1 cellular context compared by ENCODE assay signal in the genomic region with DNA sequence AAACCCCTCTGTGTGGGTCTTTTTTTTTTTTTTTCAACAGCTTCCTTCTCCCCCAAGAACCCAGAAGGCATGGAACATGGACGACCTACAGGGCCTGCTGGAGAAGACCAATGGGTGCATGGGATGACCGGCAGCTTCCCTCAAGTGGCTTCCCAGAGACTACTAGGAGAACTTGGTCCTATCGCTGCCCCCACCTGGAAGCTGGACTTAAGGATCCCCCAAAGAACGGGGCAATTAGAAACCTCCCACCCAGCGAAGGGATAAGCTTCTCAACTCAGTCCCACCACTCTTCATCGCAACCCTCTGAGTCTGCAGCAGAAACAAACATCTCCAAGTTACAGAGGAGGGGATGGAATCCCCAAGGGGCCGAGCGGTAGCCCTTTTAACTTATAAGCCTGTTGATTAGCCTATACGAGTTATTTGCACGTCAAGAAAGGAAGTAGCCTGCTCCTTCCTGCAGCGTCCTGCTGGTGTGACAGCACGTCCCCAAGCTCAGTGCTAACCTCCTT.
TF ChIP-seq lines count a peak whose summit lies in the region.

No MANE protein-coding gene starts in this region.

TF ChIP-seq in GM23338, 12 proteins besides CTCF, POLR2A, EP300 and RAD21 (continued from another document):
- TF ChIP-seq, protein P1, sequence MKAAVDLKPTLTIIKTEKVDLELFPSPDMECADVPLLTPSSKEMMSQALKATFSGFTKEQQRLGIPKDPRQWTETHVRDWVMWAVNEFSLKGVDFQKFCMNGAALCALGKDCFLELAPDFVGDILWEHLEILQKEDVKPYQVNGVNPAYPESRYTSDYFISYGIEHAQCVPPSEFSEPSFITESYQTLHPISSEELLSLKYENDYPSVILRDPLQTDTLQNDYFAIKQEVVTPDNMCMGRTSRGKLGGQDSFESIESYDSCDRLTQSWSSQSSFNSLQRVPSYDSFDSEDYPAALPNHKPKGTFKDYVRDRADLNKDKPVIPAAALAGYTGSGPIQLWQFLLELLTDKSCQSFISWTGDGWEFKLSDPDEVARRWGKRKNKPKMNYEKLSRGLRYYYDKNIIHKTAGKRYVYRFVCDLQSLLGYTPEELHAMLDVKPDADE (IDR thresholded peaks at IDR 0.05): no peak
- TF ChIP-seq, protein P2, sequence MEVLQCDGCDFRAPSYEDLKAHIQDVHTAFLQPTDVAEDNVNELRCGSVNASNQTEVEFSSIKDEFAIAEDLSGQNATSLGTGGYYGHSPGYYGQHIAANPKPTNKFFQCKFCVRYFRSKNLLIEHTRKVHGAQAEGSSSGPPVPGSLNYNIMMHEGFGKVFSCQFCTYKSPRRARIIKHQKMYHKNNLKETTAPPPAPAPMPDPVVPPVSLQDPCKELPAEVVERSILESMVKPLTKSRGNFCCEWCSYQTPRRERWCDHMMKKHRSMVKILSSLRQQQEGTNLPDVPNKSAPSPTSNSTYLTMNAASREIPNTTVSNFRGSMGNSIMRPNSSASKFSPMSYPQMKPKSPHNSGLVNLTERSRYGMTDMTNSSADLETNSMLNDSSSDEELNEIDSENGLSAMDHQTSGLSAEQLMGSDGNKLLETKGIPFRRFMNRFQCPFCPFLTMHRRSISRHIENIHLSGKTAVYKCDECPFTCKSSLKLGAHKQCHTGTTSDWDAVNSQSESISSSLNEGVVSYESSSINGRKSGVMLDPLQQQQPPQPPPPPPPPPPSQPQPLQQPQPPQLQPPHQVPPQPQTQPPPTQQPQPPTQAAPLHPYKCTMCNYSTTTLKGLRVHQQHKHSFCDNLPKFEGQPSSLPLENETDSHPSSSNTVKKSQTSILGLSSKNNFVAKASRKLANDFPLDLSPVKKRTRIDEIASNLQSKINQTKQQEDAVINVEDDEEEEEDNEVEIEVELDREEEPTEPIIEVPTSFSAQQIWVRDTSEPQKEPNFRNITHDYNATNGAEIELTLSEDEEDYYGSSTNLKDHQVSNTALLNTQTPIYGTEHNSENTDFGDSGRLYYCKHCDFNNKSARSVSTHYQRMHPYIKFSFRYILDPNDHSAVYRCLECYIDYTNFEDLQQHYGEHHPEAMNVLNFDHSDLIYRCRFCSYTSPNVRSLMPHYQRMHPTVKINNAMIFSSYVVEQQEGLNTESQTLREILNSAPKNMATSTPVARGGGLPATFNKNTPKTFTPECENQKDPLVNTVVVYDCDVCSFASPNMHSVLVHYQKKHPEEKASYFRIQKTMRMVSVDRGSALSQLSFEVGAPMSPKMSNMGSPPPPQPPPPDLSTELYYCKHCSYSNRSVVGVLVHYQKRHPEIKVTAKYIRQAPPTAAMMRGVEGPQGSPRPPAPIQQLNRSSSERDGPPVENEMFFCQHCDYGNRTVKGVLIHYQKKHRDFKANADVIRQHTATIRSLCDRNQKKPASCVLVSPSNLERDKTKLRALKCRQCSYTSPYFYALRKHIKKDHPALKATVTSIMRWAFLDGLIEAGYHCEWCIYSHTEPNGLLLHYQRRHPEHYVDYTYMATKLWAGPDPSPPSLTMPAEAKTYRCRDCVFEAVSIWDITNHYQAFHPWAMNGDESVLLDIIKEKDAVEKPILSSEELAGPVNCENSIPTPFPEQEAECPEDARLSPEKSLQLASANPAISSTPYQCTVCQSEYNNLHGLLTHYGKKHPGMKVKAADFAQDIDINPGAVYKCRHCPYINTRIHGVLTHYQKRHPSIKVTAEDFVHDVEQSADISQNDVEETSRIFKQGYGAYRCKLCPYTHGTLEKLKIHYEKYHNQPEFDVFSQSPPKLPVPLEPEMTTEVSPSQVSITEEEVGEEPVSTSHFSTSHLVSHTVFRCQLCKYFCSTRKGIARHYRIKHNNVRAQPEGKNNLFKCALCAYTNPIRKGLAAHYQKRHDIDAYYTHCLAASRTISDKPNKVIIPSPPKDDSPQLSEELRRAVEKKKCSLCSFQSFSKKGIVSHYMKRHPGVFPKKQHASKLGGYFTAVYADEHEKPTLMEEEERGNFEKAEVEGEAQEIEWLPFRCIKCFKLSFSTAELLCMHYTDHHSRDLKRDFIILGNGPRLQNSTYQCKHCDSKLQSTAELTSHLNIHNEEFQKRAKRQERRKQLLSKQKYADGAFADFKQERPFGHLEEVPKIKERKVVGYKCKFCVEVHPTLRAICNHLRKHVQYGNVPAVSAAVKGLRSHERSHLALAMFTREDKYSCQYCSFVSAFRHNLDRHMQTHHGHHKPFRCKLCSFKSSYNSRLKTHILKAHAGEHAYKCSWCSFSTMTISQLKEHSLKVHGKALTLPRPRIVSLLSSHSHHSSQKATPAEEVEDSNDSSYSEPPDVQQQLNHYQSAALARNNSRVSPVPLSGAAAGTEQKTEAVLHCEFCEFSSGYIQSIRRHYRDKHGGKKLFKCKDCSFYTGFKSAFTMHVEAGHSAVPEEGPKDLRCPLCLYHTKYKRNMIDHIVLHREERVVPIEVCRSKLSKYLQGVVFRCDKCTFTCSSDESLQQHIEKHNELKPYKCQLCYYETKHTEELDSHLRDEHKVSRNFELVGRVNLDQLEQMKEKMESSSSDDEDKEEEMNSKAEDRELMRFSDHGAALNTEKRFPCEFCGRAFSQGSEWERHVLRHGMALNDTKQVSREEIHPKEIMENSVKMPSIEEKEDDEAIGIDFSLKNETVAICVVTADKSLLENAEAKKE (CRISPR knock-in tag; IDR thresholded peaks at IDR 0.05): no peak
- TF ChIP-seq JUNB (IDR thresholded peaks at IDR 0.05; ENCODE audit: unreplicated experiment): no peak
